8 cellular contexts compared by ENCODE assay signal in the genomic region with DNA sequence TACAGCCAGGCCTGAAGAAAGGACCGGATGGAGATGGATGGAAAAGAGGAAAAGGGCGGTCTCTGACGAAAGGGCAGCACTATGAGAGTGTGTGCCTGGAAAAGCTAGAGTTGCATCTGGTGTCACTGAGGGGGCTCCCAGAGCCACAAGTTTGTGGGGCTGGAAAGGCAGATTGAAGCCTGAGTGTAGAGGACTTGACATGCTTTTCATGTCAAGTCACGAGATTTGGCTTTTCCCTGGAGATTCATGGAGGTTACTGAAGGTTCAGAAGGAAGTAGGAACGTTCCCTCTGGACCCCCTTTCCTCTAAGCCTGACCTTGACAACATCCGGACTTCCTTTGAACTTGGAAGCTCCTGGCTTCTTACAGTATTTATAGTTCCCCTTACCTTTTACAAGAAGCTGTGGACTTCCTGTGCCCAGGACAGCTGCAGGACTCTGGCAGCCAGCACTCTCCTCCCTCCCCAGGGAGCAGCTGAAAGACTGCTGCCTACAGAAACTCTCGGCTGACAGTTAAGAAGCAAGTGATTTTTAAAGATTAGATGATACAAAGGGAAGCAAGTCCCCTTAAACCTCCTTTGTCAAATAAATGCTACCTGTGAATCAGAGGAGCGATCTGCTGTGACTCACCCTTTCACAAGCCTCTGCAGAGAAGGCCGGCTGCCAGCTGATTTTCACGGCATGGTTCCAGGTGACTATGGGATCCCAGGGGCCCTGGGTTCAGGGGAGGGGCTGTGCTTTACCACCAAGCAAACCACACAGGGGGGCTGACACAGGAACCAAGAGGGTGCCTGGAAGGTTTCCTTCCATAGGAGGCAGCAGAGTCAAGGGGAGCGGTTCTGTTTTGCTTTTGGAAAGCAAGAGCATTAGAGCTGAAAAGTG.
A peak's percentile ranks its signal among the peaks of the same experiment; 100 is the strongest.
DNase-seq lines count a peak whose midpoint lies in the region; ATAC-seq, FAIRE-seq and TF ChIP-seq lines count a peak whose summit lies in the region.

No MANE protein-coding gene starts in this region.

- H3K4me3 ChIP-seq in DOHH2 (ENCODE audit: low read length) (peak overlapping the region; percentile 41), PC-9 (no peak overlapping the region), GM12878 (no peak overlapping the region), lower lobe of right lung (no peak overlapping the region), lower leg skin (ENCODE audit: low read depth, poor library complexity, severe bottlenecking) (no peak overlapping the region)
- no peak overlapping the region for H3K4me3 ChIP-seq in effector memory CD4-positive, alpha-beta T cell (ENCODE audit: insufficient read depth, low read depth, low read length, poor library complexity, severe bottlenecking)

- H3K4me2 ChIP-seq in DOHH2 (ENCODE audit: low read length) (peak overlapping the region; percentile 57), PC-9 (peak overlapping the region; percentile 56), GM12878 (ENCODE audit: control insufficient read depth, insufficient read depth) (peak overlapping the region; percentile 12; the same call in 1 of the 2 replicates)

- H3K27me3 ChIP-seq in DOHH2 (ENCODE audit: control insufficient read depth, low read length) (no peaks in the 10 kb centered on the region), PC-9 (ENCODE audit: insufficient read depth, low read depth) (no peaks in the 10 kb centered on the region), GM12878 (replicated peaks in 1 of 2; ENCODE audit: control insufficient read depth in 2 of 2, insufficient read depth in 2 of 2, low read length in 1 of 2) (no peaks in the 10 kb centered on the region), lower lobe of right lung (ENCODE audit: low read depth) (no peaks in the 10 kb centered on the region)
- no peaks in the 10 kb centered on the region for H3K27me3 ChIP-seq in effector memory CD4-positive, alpha-beta T cell (replicated peaks; ENCODE audit: control insufficient read depth, insufficient read depth, low read length, poor library complexity, severe bottlenecking)

- H4K20me1 ChIP-seq in DOHH2 (ENCODE audit: control insufficient read depth, insufficient read depth, low read depth, low read length) (no peaks in the 10 kb centered on the region), PC-9 (ENCODE audit: insufficient read depth) (no peaks in the 10 kb centered on the region), GM12878 (ENCODE audit: control insufficient read depth, insufficient read depth) (no peaks in the 10 kb centered on the region)

- BruUV-seq in PC-9 (replicated peaks; lab: Mats Ljungman, UMichigan) (no TSS peak), GM12878 (replicated peaks; lab: Mats Ljungman, UMichigan) (no TSS peak)

- H3K9me3 ChIP-seq in DOHH2 (ENCODE audit: control insufficient read depth, insufficient read depth, low read length) (no peaks in the 10 kb centered on the region), PC-9 (ENCODE audit: insufficient read depth, low read depth) (no peaks in the 10 kb centered on the region), GM12878 (replicated peaks; ENCODE audit: control insufficient read depth, insufficient read depth, low read length) (no peaks in the 10 kb centered on the region), lower lobe of right lung (no peaks in the 10 kb centered on the region)
- H3K9me3 ChIP-seq in effector memory CD4-positive, alpha-beta T cell (ENCODE audit: control insufficient read depth, low read length): no peaks in the 10 kb centered on the region

- 24% methylated on average over 10 of the region's 11 CpGs for WGBS in GM12878 (ENCODE audit: insufficient coverage, insufficient replicate concordance, low lambda C conversion rate, missing lambda C conversion rate)
- 43 to 44% methylated on average over 11 of the region's 11 CpGs for WGBS in lower leg skin, 2 donors

- H3K27me3 Mint-ChIP-seq in HFFc6 (ENCODE audit: insufficient read depth): peaks cover 4% of the 10 kb centered on the region

- H3K27ac ChIP-seq in DOHH2 (ENCODE audit: low read depth, low read length): no peak overlapping the region
- H3K27ac ChIP-seq in PC-9: peak overlapping the region; percentile 33
- H3K27ac ChIP-seq in GM12878 (ENCODE audit: control insufficient read depth, insufficient read depth): no peak overlapping the region
- peak overlapping the region; percentile 48 for H3K27ac ChIP-seq in lower lobe of right lung
- no peak overlapping the region for H3K27ac ChIP-seq in effector memory CD4-positive, alpha-beta T cell (ENCODE audit: insufficient read depth, low read length, poor library complexity, severe bottlenecking)

- intact Hi-C loops in PC-9 (cut with micrococcal nuclease; ENCODE audit: unreplicated experiment) (no loop called here), GM12878 (cut with micrococcal nuclease; ENCODE audit: unreplicated experiment) (loop anchor here (2.0 kb wide), 1 partner anchor 223 kb away; no protein-coding TSS in a partner anchor), lower lobe of right lung (cut with DNase I) (no loop called here), lower leg skin (cut with DNase I; ENCODE audit: low total_unique reads) (no loop called here)

- H3K9me3 Mint-ChIP-seq in HFFc6: peaks cover 5% of the 10 kb centered on the region

- TF ChIP-seq POLR2A in GM12878 (IDR thresholded peaks at IDR 0.05; ENCODE audit: low read depth, low read length) (no peak), lower leg skin (IDR thresholded peaks at IDR 0.05) (no peak)

- peak overlapping the region; percentile 64; the same call in 1 of the 2 replicates for H3K27ac Mint-ChIP-seq in HFFc6

- H3K4me1 ChIP-seq in DOHH2 (ENCODE audit: control insufficient read depth, low read length): peaks cover 22% of the 10 kb centered on the region
- peaks cover 20% of the 10 kb centered on the region for H3K4me1 ChIP-seq in PC-9 (replicated peaks; ENCODE audit: insufficient read depth)
- H3K4me1 ChIP-seq in GM12878 (ENCODE audit: control insufficient read depth, insufficient read depth, low read length): peaks cover 7% of the 10 kb centered on the region
- peaks cover 18% of the 10 kb centered on the region for H3K4me1 ChIP-seq in lower lobe of right lung
- no peaks in the 10 kb centered on the region for H3K4me1 ChIP-seq in effector memory CD4-positive, alpha-beta T cell (ENCODE audit: control insufficient read depth, insufficient read depth, low read length, poor library complexity, severe bottlenecking)

- H3K36me3 ChIP-seq in DOHH2 (ENCODE audit: control insufficient read depth, low read length) (no peaks in the 10 kb centered on the region), PC-9 (ENCODE audit: low read depth) (no peaks in the 10 kb centered on the region), GM12878 (ENCODE audit: control insufficient read depth in 2 of 2, insufficient read depth in 2 of 2, low read length in 1 of 2) (no peaks in the 10 kb centered on the region), lower lobe of right lung (no peaks in the 10 kb centered on the region)
- no peaks in the 10 kb centered on the region for H3K36me3 ChIP-seq in effector memory CD4-positive, alpha-beta T cell (ENCODE audit: control insufficient read depth, insufficient read depth, low read length)

- H3K4me3 Mint-ChIP-seq in HFFc6: peak overlapping the region; percentile 64

- peak; percentile 42 for DNase-seq in HFFc6
- DNase-seq in PC-9: peak; percentile 56 to 87
- no peak for DNase-seq in GM12878 (ENCODE audit: low read depth, low spot score)
- DNase-seq in lower lobe of right lung: no peak
- DNase-seq in stimulated activated CD8-positive, alpha-beta memory T cell treated with anti-CD3 and anti-CD28 coated beads, Interleukin-4, amount 100 ng/mL, for 24 hours (ENCODE audit: low read depth): peak; percentile 27
- no peak for DNase-seq in lower leg skin (ENCODE audit: low spot score in 2 of 2)
- DNase-seq in effector memory CD4-positive, alpha-beta T cell: no peak

- 0 out of 2 replicates have a peak, but pooled peaks cover 2% of the 10 kb centered on the region for H3F3A ChIP-seq in DOHH2 (ENCODE audit: control insufficient read depth, insufficient read depth)
- H3F3A ChIP-seq in PC-9 (ENCODE audit: insufficient read depth, low read depth): 0 out of 2 replicates have a peak, but pooled peaks cover 8% of the 10 kb centered on the region

- in situ Hi-C loops in GM12878 (cut with MboI): no loop called here

- H3K9me2 ChIP-seq in DOHH2 (replicated peaks; ENCODE audit: control insufficient read depth, low read length) (no peaks in the 10 kb centered on the region), PC-9 (ENCODE audit: insufficient read depth) (no peaks in the 10 kb centered on the region)

- peak; percentile 70 for TF ChIP-seq RAD21 in GM12878 (IDR thresholded peaks at IDR 0.05; ENCODE audit: insufficient read depth, low read depth, low read length)

- no peak for TF ChIP-seq EP300 in GM12878 (IDR thresholded peaks at IDR 0.05; ENCODE audit: borderline replicate concordance in 1 of 2, control insufficient read depth in 1 of 2, low read depth in 2 of 2, low read length in 2 of 2)

- peaks cover 9% of the 10 kb centered on the region for H3K36me3 Mint-ChIP-seq in HFFc6 (ENCODE audit: low read depth)

- TF ChIP-seq CTCF in DOHH2 (IDR thresholded peaks at IDR 0.05; ENCODE audit: low read depth, low read length, poor library complexity, severe bottlenecking) (peak; percentile 64), HFFc6 (IDR thresholded peaks at IDR 0.05) (peak; percentile 19; the same call in 1 of the 2 replicates), PC-9 (conservative IDR thresholded peaks at IDR 0.05) (no peak), GM12878 (IDR thresholded peaks at IDR 0.05 in 2 of 3, conservative IDR thresholded peaks at IDR 0.05 in 1 of 3; ENCODE audit: control insufficient read depth in 2 of 3, extremely low read depth in 1 of 3, insufficient read depth in 1 of 3, low read depth in 3 of 3, low read length in 3 of 3) (peak; percentile 28 to 38 (median 34); a peak in 4 of 6 replicates), lower lobe of right lung (IDR thresholded peaks at IDR 0.05) (peak; percentile 41), lower leg skin (IDR thresholded peaks at IDR 0.05) (no peak)

- no peak for FAIRE-seq in GM12878 (lab: Jason Lieb, UNC)

- peak; percentile 57 for ATAC-seq in GM12878
- ATAC-seq in lower lobe of right lung: peak; percentile 54 to 77

- H3K9ac ChIP-seq in GM12878 (ENCODE audit: control insufficient read depth, insufficient read depth, low read length): no peak overlapping the region

- RAD21 ChIA-PET in GM12878 (lab: Charles Lee; ENCODE audit: unreplicated experiment): interaction anchor here (0.6 to 1.9 kb wide), 5 partner anchors 67 to 222 kb away, joined by 3 to 7 read pairs (median 6); no protein-coding TSS in a partner anchor

- CTCF ChIA-PET in PC-9 (lab: Charles Lee) (no interaction called here), GM12878 (lab: Yijun Ruan, JAX) (interaction anchor here (1.1 to 2.9 kb wide), 8 partner anchors 8 to 222 kb away, joined by 3 to 19 read pairs (median 5); no protein-coding TSS in a partner anchor)

- H3K79me2 ChIP-seq in DOHH2 (ENCODE audit: control insufficient read depth, low read length) (no peaks in the 10 kb centered on the region), PC-9 (ENCODE audit: low read depth) (no peaks in the 10 kb centered on the region), GM12878 (ENCODE audit: control insufficient read depth, insufficient read depth, low read length) (no peaks in the 10 kb centered on the region)

- POLR2A ChIA-PET in PC-9 (lab: Charles Lee; ENCODE audit: unreplicated experiment) (interaction anchor here (0.5 kb wide), 1 partner anchor 375 kb away, joined by 3 read pairs; no protein-coding TSS in a partner anchor), GM12878 (lab: Charles Lee) (no interaction called here)

- H3K4me1 Mint-ChIP-seq in HFFc6 (ENCODE audit: low read depth): peaks cover 34% of the 10 kb centered on the region

- H2AFZ ChIP-seq in PC-9: no peak overlapping the region
- no peak overlapping the region for H2AFZ ChIP-seq in GM12878 (ENCODE audit: control insufficient read depth, low read depth, low read length)

- SMC1A ChIA-PET in GM12878 (lab: Charles Lee; ENCODE audit: uncharacterized antibody, unreplicated experiment): interaction anchor here (1.0 to 1.9 kb wide), 6 partner anchors 9 to 220 kb away, joined by 3 to 6 read pairs (median 3); no protein-coding TSS in a partner anchor

Comparison
In these comparisons a context has a peak if more than half of its experiments do, and no peak if none do; other contexts are left out.
1. H3K27ac ChIP-seq: peak in PC-9 (single experiment) and lower lobe of right lung (single experiment); none in DOHH2 (single experiment), GM12878 (single experiment) and effector memory CD4-positive, alpha-beta T cell (single experiment).
2. CTCF ChIP-seq: peak in DOHH2 (single experiment), HFFc6 (single experiment), GM12878 (3 of 3) and lower lobe of right lung (single experiment); none in PC-9 (single experiment) and lower leg skin (0 of 3).
3. DNase-seq: peak in HFFc6 (single experiment), PC-9 (2 of 2) and stimulated activated CD8-positive, alpha-beta memory T cell treated with anti-CD3 and anti-CD28 coated beads, Interleukin-4, amount 100 ng/mL, for 24 hours (single experiment); none in GM12878 (single experiment), lower lobe of right lung (single experiment), lower leg skin (0 of 2) and effector memory CD4-positive, alpha-beta T cell (0 of 3).
4. Peak in every context shown above with its lines, with median percentiles within 50 percentile points of each other: H3K4me2 ChIP-seq.